In genomic region chr22:41381329-41382097, GRCh38 we compare ENCODE assay signal across 8 cellular contexts. TPM values are rescaled to one million over a fixed set of nuclear protein-coding genes. Genes with fewer than 3 reads are reported as not detected.
DNase-seq lines count a peak whose midpoint lies in the region; ATAC-seq lines count a peak whose summit lies in the region.

TEF (plus strand) TSS chr22:41381942; CDS start chr22:41382045, 103 bp downstream.

- peak within 1 kb of the TSS; percentile 63 to 81 (median 70) for H3K4me3 ChIP-seq in BLaER1 treated with 17β-estradiol and CSF1 and Interleukin-3, amounts not matched to agents 10 nM and 100 nM

- H3K4me2 ChIP-seq in BLaER1 treated with 17β-estradiol and CSF1 and Interleukin-3, amounts not matched to agents 10 nM and 100 nM, result peak within 1 kb of the TSS; percentile 86 to 97 (median 93)

- peaks cover 0 to 15% (median 0%) of the 10 kb centered on the region in 11 experiments; a peak in 4 of 22 replicates for H4K20me1 ChIP-seq in BLaER1 treated with 17β-estradiol and CSF1 and Interleukin-3, amounts not matched to agents 10 nM and 100 nM

- H3K27me3 ChIP-seq in BLaER1 treated with 17β-estradiol and CSF1 and Interleukin-3, amounts not matched to agents 10 nM and 100 nM, result no peaks in the 10 kb centered on the region

- no peaks in the 10 kb centered on the region for H3K36me3 ChIP-seq in BLaER1 treated with 17β-estradiol and CSF1 and Interleukin-3, amounts not matched to agents 10 nM and 100 nM

- H3K9me3 ChIP-seq in BLaER1 treated with 17β-estradiol and CSF1 and Interleukin-3, amounts not matched to agents 10 nM and 100 nM (replicated peaks in 1 of 11), result 0 out of 22 replicates have a peak, but pooled peaks cover 0 to 3% (median 0%) of the 10 kb centered on the region in 11 experiments

- peak within 1 kb of the TSS; percentile 79 to 89 (median 86) for H3K27ac ChIP-seq in BLaER1 treated with 17β-estradiol and CSF1 and Interleukin-3, amounts not matched to agents 10 nM and 100 nM

- peaks cover 37 to 48% (median 39%) of the 10 kb centered on the region in 10 experiments for H3K4me1 ChIP-seq in BLaER1 treated with 17β-estradiol and CSF1 and Interleukin-3, amounts not matched to agents 10 nM and 100 nM

- peak; percentile 99 for DNase-seq in NCI-H69 (lab: John Stamatoyannopoulos, UW)
- peak; percentile 98 for DNase-seq in activated CD4-positive, alpha-beta T cell treated with anti-CD3 and anti-CD28 coated beads, Interleukin-2, amount 50 U/mL, for 1 hour
- DNase-seq in cortex of kidney (lab: John Stamatoyannopoulos, UW), result peak; percentile 63
- peak; percentile 98 to 100 for DNase-seq in left colon
- peak; percentile 96 to 98 for DNase-seq in stimulated activated CD4-positive, alpha-beta T cell treated with anti-CD3 and anti-CD28 coated beads, Interleukin-1b, Interleukin-23, amount 100 ng/mL, for 4 hours (ENCODE audit: low read depth in 2 of 2)

- peak within 1 kb of the TSS; percentile 74 to 90 (median 84) for H3K9ac ChIP-seq in BLaER1 treated with 17β-estradiol and CSF1 and Interleukin-3, amounts not matched to agents 10 nM and 100 nM

- intact Hi-C loops in left colon (cut with DNase I, micrococcal nuclease), result no loop called here

- ATAC-seq in GM19372 (IDR thresholded peaks at IDR 0.05; ENCODE audit: low read depth, unreplicated experiment) (peak; percentile 79), HG03521 (IDR thresholded peaks at IDR 0.05; ENCODE audit: unreplicated experiment) (peak; percentile 78), left colon (peak; percentile 77)

RNA-seq across cellular contexts. Expression of gene TEF, which starts in this region (rescaled TPM):
- 10 to 100 TPM; 19.6 to 30.9 TPM for total RNA-seq in left colon

Comparison
In these comparisons a context has a peak if more than half of its experiments do, and no peak if none do; other contexts are left out.
1. Peak in every context shown above with its lines: DNase-seq, ATAC-seq, H3K4me3 ChIP-seq and H3K27ac ChIP-seq.